ENCODE assay signal across 8 cellular contexts in genomic region chr17:69327060-69327831, GRCh38. TPM values are rescaled to one million over a fixed set of nuclear protein-coding genes. Genes with fewer than 3 reads are reported as not detected.
DNase-seq lines count a peak whose midpoint lies in the region; ATAC-seq and TF ChIP-seq lines count a peak whose summit lies in the region.

Gene ABCA5 (minus strand): TSS chr17:69327133. CDS start chr17:69314415, 12,718 bp downstream.

- CTCF ChIA-PET in activated CD4-positive, alpha-beta T cell treated with anti-CD3 and anti-CD28 coated beads, Interleukin-2, amount 10 ng/mL, durations not matched to agents 7 days and 5 days (lab: Charles Lee): interaction anchor here (0.6 to 1.2 kb wide), 3 partner anchors 8 to 242 kb away, joined by 3 to 4 read pairs (median 3); no protein-coding TSS in a partner anchor

- DNase-seq in AG20443 (ENCODE audit: low spot score) (peak; percentile 93), NCI-H460 (ENCODE audit: extremely low read depth, low read depth) (peak; percentile 91), coronary artery (ENCODE audit: low spot score) (peak; percentile 83), left colon (peak; percentile 87 to 90)
- DNase-seq in activated CD4-positive, alpha-beta T cell treated with anti-CD3 and anti-CD28 coated beads, Interleukin-2, amount 10 ng/mL, durations not matched to agents 7 days and 5 days: peak; percentile 85
- peak; percentile 76 to 81 for DNase-seq in stimulated activated CD4-positive, alpha-beta T cell treated with anti-CD3 and anti-CD28 coated beads, Interleukin-1b, Interleukin-23, amount 100 ng/mL, for 4 hours (ENCODE audit: low read depth in 2 of 2)

- H3K4me3 ChIP-seq in coronary artery: peak within 1 kb of the TSS; percentile 76

- peak within 1 kb of the TSS; percentile 99 for H3K27ac Mint-ChIP-seq in activated CD4-positive, alpha-beta T cell treated with anti-CD3 and anti-CD28 coated beads, Interleukin-2, amount 10 ng/mL, durations not matched to agents 7 days and 5 days

- ATAC-seq in HG03378 (IDR thresholded peaks at IDR 0.05; ENCODE audit: unreplicated experiment) (peak; percentile 84), left colon (peak; percentile 90)

- H3K27ac ChIP-seq in coronary artery: peak within 1 kb of the TSS; percentile 70 to 77

- peak; percentile 97 for TF ChIP-seq POLR2A in GM19099 (IDR thresholded peaks at IDR 0.05; ENCODE audit: extremely low read depth, insufficient read length, low read depth)

- H3K4me3 Mint-ChIP-seq in activated CD4-positive, alpha-beta T cell treated with anti-CD3 and anti-CD28 coated beads, Interleukin-2, amount 10 ng/mL, durations not matched to agents 7 days and 5 days: peak within 1 kb of the TSS; percentile 98

- peaks cover 8% of the 10 kb centered on the region for H3K36me3 Mint-ChIP-seq in activated CD4-positive, alpha-beta T cell treated with anti-CD3 and anti-CD28 coated beads, Interleukin-2, amount 10 ng/mL, durations not matched to agents 7 days and 5 days (ENCODE audit: low read depth)

- peaks cover 13% of the 10 kb centered on the region for H3K27me3 Mint-ChIP-seq in activated CD4-positive, alpha-beta T cell treated with anti-CD3 and anti-CD28 coated beads, Interleukin-2, amount 10 ng/mL, durations not matched to agents 7 days and 5 days

- H3K9me3 Mint-ChIP-seq in activated CD4-positive, alpha-beta T cell treated with anti-CD3 and anti-CD28 coated beads, Interleukin-2, amount 10 ng/mL, durations not matched to agents 7 days and 5 days: peaks cover 4% of the 10 kb centered on the region

- intact Hi-C loops in left colon (cut with DNase I, micrococcal nuclease): no loop called here

- TF ChIP-seq CTCF in coronary artery (IDR thresholded peaks at IDR 0.05): no peak

- peaks cover 34% of the 10 kb centered on the region for H3K4me1 Mint-ChIP-seq in activated CD4-positive, alpha-beta T cell treated with anti-CD3 and anti-CD28 coated beads, Interleukin-2, amount 10 ng/mL, durations not matched to agents 7 days and 5 days

- POLR2A ChIA-PET in activated CD4-positive, alpha-beta T cell treated with anti-CD3 and anti-CD28 coated beads, Interleukin-2, amount 10 ng/mL, durations not matched to agents 7 days and 5 days (lab: Charles Lee): no interaction called here

RNA-seq across cellular contexts. Expression of gene ABCA5, which starts in this region (rescaled TPM):
- 6.2 and 12.4 TPM in 2 replicates for total RNA-seq in NCI-H460 (2014; rRNA removed; shearing (Covaris generic))
- polyA plus RNA-seq in NCI-H460 (2014; cell fraction: nucleus; rRNA removed): 27.9 and 37.6 TPM in 2 replicates
- total RNA-seq in activated CD4-positive, alpha-beta T cell treated with anti-CD3 and anti-CD28 coated beads, Interleukin-2, amount 10 ng/mL, durations not matched to agents 7 days and 5 days: 10 to 100 TPM; 19.0 to 21.9 TPM
- 10 to 100 TPM; 63.8 to 64.7 TPM for total RNA-seq in left colon

Comparison
In these comparisons a context has a peak if more than half of its experiments do, and no peak if none do; other contexts are left out.
1. Peak in every context shown above with its lines: DNase-seq, ATAC-seq, H3K4me3 ChIP-seq and H3K27ac ChIP-seq.